1 cellular context compared by ENCODE assay signal in the genomic region with DNA sequence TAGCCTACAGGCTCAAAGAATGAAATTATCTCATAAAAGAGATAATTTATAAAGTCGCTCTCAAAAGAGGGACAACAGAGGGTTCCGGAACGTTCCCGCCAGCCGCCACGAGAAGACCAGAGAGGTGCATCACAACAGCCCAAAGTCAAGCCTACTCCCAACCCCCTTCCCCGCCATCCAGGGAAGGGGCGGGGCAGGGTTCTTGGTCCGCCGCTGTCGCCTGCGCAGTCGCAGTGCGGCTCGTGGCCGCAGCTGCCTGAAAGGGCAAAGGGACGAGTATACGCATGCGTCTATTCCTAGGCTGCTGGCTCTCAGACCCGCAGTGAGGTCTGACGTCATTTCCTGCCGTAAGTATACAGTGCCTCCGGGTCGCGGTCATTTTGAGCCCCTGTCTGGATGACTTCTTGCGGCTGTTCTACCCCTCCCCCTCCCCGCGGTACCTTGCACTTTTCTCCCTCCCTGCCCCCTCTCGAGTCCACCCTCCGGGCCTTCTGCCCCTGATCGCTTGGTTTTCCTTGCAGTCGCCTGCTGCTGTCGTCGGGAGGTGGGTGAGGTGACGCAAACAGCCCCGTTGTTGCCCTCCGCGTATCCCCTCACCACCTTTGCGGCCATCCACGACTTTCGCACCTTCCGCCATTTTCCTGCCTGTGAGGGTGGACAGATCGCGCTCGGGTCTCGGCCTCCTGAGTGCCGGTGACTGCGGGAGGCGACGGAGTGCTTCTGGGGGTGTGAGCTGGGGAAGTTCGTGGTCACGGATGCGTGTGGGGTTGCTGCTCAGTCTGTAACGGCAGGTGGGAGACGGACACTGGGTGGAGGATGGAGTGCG.
A peak's percentile ranks its signal among the peaks of the same experiment; 100 is the strongest.
TF ChIP-seq lines count a peak whose summit lies in the region.

Gene OCIAD1 (plus strand): TSS at position 383 of the 826 bp plus-strand sequence. CDS start 1,537 bp downstream, outside the sequence.

TF ChIP-seq in K562, 482 proteins besides CTCF, POLR2A, EP300 and RAD21 (continued from another document and continues in another):
- TF ChIP-seq KHSRP (IDR thresholded peaks at IDR 0.05) (no peak), ZNF766 (CRISPR knock-in tag; conservative IDR thresholded peaks at IDR 0.05) (peak; percentile 70; the same call in 1 of the 2 replicates), POLR2AphosphoS5 (IDR thresholded peaks at IDR 0.05; ENCODE audit: control insufficient read depth, insufficient read depth, low read depth, low read length) (peak; percentile 70), CBFA2T3 (IDR thresholded peaks at IDR 0.05) (peak; percentile 40), ZNF436 (CRISPR knock-in tag; IDR thresholded peaks at IDR 0.05) (no peak), DPF2 (IDR thresholded peaks at IDR 0.05) (peak; percentile 75), WHSC1 (IDR thresholded peaks at IDR 0.05; ENCODE audit: low read length) (no peak), NCOA1 (IDR thresholded peaks at IDR 0.05; ENCODE audit: low read depth) (peak; percentile 77), ZNF239 (CRISPR knock-in tag; IDR thresholded peaks at IDR 0.05) (no peak), ZNF24 (IDR thresholded peaks at IDR 0.05) (no peak; the same call in 1 of the 2 replicates), ZNF253 (CRISPR knock-in tag; conservative IDR thresholded peaks at IDR 0.05) (no peak), BMI1 (IDR thresholded peaks at IDR 0.05; ENCODE audit: low read length) (no peak), RERE (CRISPR knock-in tag; IDR thresholded peaks at IDR 0.05; ENCODE audit: borderline replicate concordance) (no peak), JUND (IDR thresholded peaks at IDR 0.05; ENCODE audit: borderline replicate concordance, low read depth, low read length) (peak; percentile 97), JUND (tag; IDR thresholded peaks at IDR 0.05; ENCODE audit: borderline replicate concordance, low read depth, low read length) (peak; percentile 96), ZNF232 (CRISPR knock-in tag; IDR thresholded peaks at IDR 0.05) (peak; percentile 74; the same call in 1 of the 2 replicates), DDX20 (tag; IDR thresholded peaks at IDR 0.05; ENCODE audit: low read depth) (no peak), ZBED1 (IDR thresholded peaks at IDR 0.05) (no peak), ATF1 (CRISPR knock-in tag; IDR thresholded peaks at IDR 0.05) (no peak), ATF1 (tag; IDR thresholded peaks at IDR 0.05) (peak; percentile 97), TAF1 (IDR thresholded peaks at IDR 0.05; ENCODE audit: control insufficient read depth, extremely low read depth, insufficient read depth, low read length, severe bottlenecking) (peak; percentile 93), CSDE1 (IDR thresholded peaks at IDR 0.05) (peak in 1 of 2 experiments; percentile 14; a peak in 1 of 4 replicates), NBN (IDR thresholded peaks at IDR 0.05; ENCODE audit: low read depth) (peak; percentile 97), MBD1 (CRISPR knock-in tag; IDR thresholded peaks at IDR 0.05) (no peak), CHAMP1 (IDR thresholded peaks at IDR 0.05) (peak; percentile 23; the same call in 1 of the 2 replicates), TSC22D4 (tag; IDR thresholded peaks at IDR 0.05) (no peak), KAT2B (IDR thresholded peaks at IDR 0.05; ENCODE audit: low read depth, low read length) (no peak), GABPA (tag; conservative IDR thresholded peaks at IDR 0.05; ENCODE audit: low read depth) (peak; percentile 97), KDM4B (IDR thresholded peaks at IDR 0.05; ENCODE audit: borderline replicate concordance in 2 of 2, low read depth in 1 of 2) (peak in 1 of 2 experiments; percentile 78; a peak in 1 of 4 replicates), YY1 (IDR thresholded peaks at IDR 0.05; ENCODE audit: borderline replicate concordance in 1 of 3, control insufficient read depth in 1 of 3, extremely low read depth in 1 of 3, insufficient read depth in 3 of 3, insufficient read length in 1 of 3, insufficient replicate concordance in 2 of 3, low read depth in 1 of 3, low read length in 2 of 3) (peak; percentile 82 to 93 (median 88)), ZSCAN32 (CRISPR knock-in tag; IDR thresholded peaks at IDR 0.05) (peak; percentile 30; the same call in 1 of the 2 replicates), TCF3 (CRISPR knock-in tag; IDR thresholded peaks at IDR 0.05) (no peak), YBX1 (IDR thresholded peaks at IDR 0.05) (no peak), RB1 (IDR thresholded peaks at IDR 0.05; ENCODE audit: low read depth) (no peak)
- TF ChIP-seq, protein P1, sequence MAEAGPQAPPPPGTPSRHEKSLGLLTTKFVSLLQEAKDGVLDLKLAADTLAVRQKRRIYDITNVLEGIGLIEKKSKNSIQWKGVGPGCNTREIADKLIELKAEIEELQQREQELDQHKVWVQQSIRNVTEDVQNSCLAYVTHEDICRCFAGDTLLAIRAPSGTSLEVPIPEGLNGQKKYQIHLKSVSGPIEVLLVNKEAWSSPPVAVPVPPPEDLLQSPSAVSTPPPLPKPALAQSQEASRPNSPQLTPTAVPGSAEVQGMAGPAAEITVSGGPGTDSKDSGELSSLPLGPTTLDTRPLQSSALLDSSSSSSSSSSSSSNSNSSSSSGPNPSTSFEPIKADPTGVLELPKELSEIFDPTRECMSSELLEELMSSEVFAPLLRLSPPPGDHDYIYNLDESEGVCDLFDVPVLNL (CRISPR knock-in tag; IDR thresholded peaks at IDR 0.05; ENCODE audit: low read depth) = no peak
- TF ChIP-seq, protein P2, sequence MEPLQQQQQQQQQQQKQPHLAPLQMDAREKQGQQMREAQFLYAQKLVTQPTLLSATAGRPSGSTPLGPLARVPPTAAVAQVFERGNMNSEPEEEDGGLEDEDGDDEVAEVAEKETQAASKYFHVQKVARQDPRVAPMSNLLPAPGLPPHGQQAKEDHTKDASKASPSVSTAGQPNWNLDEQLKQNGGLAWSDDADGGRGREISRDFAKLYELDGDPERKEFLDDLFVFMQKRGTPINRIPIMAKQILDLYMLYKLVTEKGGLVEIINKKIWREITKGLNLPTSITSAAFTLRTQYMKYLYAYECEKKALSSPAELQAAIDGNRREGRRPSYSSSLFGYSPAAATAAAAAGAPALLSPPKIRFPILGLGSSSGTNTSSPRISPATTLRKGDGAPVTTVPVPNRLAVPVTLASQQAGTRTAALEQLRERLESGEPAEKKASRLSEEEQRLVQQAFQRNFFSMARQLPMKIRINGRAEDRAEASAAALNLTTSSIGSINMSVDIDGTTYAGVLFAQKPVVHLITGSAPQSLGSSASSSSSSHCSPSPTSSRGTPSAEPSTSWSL (CRISPR knock-in tag; IDR thresholded peaks at IDR 0.05; ENCODE audit: borderline replicate concordance) = no peak
- TF ChIP-seq, protein P3, sequence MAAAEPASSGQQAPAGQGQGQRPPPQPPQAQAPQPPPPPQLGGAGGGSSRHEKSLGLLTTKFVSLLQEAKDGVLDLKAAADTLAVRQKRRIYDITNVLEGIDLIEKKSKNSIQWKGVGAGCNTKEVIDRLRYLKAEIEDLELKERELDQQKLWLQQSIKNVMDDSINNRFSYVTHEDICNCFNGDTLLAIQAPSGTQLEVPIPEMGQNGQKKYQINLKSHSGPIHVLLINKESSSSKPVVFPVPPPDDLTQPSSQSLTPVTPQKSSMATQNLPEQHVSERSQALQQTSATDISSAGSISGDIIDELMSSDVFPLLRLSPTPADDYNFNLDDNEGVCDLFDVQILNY (CRISPR knock-in tag; IDR thresholded peaks at IDR 0.05) = 0 out of 2 replicates have a peak, but pooled peaks have one; percentile 26
- TF ChIP-seq, protein P4, sequence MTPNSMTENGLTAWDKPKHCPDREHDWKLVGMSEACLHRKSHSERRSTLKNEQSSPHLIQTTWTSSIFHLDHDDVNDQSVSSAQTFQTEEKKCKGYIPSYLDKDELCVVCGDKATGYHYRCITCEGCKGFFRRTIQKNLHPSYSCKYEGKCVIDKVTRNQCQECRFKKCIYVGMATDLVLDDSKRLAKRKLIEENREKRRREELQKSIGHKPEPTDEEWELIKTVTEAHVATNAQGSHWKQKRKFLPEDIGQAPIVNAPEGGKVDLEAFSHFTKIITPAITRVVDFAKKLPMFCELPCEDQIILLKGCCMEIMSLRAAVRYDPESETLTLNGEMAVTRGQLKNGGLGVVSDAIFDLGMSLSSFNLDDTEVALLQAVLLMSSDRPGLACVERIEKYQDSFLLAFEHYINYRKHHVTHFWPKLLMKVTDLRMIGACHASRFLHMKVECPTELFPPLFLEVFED (CRISPR knock-in tag; conservative IDR thresholded peaks at IDR 0.05) = peak; percentile 64; the same call in 1 of the 2 replicates
- TF ChIP-seq, protein P5, sequence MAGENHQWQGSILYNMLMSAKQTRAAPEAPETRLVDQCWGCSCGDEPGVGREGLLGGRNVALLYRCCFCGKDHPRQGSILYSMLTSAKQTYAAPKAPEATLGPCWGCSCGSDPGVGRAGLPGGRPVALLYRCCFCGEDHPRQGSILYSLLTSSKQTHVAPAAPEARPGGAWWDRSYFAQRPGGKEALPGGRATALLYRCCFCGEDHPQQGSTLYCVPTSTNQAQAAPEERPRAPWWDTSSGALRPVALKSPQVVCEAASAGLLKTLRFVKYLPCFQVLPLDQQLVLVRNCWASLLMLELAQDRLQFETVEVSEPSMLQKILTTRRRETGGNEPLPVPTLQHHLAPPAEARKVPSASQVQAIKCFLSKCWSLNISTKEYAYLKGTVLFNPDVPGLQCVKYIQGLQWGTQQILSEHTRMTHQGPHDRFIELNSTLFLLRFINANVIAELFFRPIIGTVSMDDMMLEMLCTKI (IDR thresholded peaks at IDR 0.05; ENCODE audit: partially characterized antibody) = no peak
- TF ChIP-seq, protein P6, sequence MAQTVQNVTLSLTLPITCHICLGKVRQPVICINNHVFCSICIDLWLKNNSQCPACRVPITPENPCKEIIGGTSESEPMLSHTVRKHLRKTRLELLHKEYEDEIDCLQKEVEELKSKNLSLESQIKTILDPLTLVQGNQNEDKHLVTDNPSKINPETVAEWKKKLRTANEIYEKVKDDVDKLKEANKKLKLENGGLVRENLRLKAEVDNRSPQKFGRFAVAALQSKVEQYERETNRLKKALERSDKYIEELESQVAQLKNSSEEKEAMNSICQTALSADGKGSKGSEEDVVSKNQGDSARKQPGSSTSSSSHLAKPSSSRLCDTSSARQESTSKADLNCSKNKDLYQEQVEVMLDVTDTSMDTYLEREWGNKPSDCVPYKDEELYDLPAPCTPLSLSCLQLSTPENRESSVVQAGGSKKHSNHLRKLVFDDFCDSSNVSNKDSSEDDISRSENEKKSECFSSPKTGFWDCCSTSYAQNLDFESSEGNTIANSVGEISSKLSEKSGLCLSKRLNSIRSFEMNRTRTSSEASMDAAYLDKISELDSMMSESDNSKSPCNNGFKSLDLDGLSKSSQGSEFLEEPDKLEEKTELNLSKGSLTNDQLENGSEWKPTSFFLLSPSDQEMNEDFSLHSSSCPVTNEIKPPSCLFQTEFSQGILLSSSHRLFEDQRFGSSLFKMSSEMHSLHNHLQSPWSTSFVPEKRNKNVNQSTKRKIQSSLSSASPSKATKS (CRISPR knock-in tag; IDR thresholded peaks at IDR 0.05) = no peak
